Comparison of ENCODE assay signal across 23 cellular contexts in the genomic region with DNA sequence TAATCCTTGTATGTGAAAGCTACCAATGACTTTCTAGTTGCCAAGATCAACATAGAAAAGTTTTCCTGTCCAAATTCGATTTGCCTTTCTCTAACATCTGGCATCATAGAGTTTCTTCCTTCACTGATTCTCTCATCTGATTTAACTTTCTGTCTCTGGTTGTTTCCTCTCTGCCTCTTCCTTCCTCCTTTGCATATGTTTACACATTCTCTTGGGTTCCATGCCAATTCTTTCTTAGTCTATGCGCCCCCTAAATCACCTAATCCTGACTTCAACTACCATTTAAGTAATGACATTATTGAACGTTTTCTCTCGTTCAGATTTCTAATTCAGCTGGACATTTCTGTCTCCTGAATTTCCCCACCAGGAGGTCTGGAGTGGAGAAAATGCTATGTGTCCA.
DNase-seq lines count a peak whose midpoint lies in the region; ATAC-seq, FAIRE-seq and TF ChIP-seq lines count a peak whose summit lies in the region.
"Had no signal": no experiment of that assay in that cellular context is flagged by ENCODE, and none has a peak within 500 bp of the region (broad histone marks: within the 10 kb centered on the region; RNA-seq: fewer than 3 reads in every experiment).

No MANE protein-coding gene starts in this region.

- H2BK120ac ChIP-seq in H1 (replicated peaks; ENCODE audit: low read depth, low read length), result no peak overlapping the region

- H4K20me1 ChIP-seq in SK-N-SH (ENCODE audit: insufficient read depth) (no peaks in the 10 kb centered on the region), H1 (replicated peaks in 1 of 2; ENCODE audit: control insufficient read depth in 1 of 2, insufficient read depth in 2 of 2, low read length in 2 of 2) (no peaks in the 10 kb centered on the region)

- H3K14ac ChIP-seq in H1 (ENCODE audit: insufficient read length), result no peak overlapping the region

- FAIRE-seq in H1 (lab: Jason Lieb, UNC), result no peak
- FAIRE-seq: GM12891, H54 had no signal

- H2BK15ac ChIP-seq in H1 (ENCODE audit: low read length), result 0 out of 2 replicates have a peak overlapping the region, but pooled peaks have one; percentile 49

- H3K4ac ChIP-seq in H1 (replicated peaks; ENCODE audit: insufficient read length, low read depth, low read length), result no peak overlapping the region

- H2AFZ ChIP-seq in SK-N-SH (ENCODE audit: low read depth), result 0 out of 2 replicates have a peak overlapping the region, but pooled peaks have one; percentile 9
- no peak overlapping the region for H2AFZ ChIP-seq in H1 (ENCODE audit: low read length)

- no peak overlapping the region for H3K23ac ChIP-seq in H1 (ENCODE audit: insufficient read length)

- no peak overlapping the region for H3K27ac ChIP-seq in SK-N-SH (ENCODE audit: low read depth in 2 of 2, low read length in 1 of 2)
- H3K27ac ChIP-seq in H1 (ENCODE audit: low read depth, low read length), result no peak overlapping the region
- H3K27ac ChIP-seq: 22Rv1, C4-2B, SK-N-MC had no signal

- H2BK12ac ChIP-seq in H1 (ENCODE audit: low read depth, low read length), result no peak overlapping the region

- no peaks in the 10 kb centered on the region for H3F3A ChIP-seq in SK-N-SH (replicated peaks; ENCODE audit: insufficient read depth)

- H3K9ac ChIP-seq in SK-N-SH (no peak overlapping the region), H1 (replicated peaks in 1 of 4; ENCODE audit: extremely low read depth in 1 of 4, low read depth in 3 of 4, low read length in 3 of 4) (no peak overlapping the region)

- H2BK20ac ChIP-seq in H1 (ENCODE audit: low read length), result no peak overlapping the region

- TF ChIP-seq CTCF in SK-N-SH (IDR thresholded peaks at IDR 0.05), result no peak
- TF ChIP-seq CTCF in H1 (IDR thresholded peaks at IDR 0.05; ENCODE audit: control extremely low read depth in 1 of 3, insufficient read depth in 1 of 3, low read depth in 1 of 3, low read length in 3 of 3), result no peak

- H2AK5ac ChIP-seq in H1 (ENCODE audit: low read depth, low read length), result no peak overlapping the region

- POLR2A ChIA-PET in SK-N-SH (lab: Yijun Ruan, JAX), result no interaction called here
- POLR2A ChIA-PET in H1 (lab: Charles Lee; ENCODE audit: partially characterized antibody), result no interaction called here

- intact Hi-C loops in left colon (cut with DNase I, micrococcal nuclease), result loop anchor here in 1 of 2 donors (5.0 kb wide), 1 partner anchor 653 kb away; no protein-coding TSS in a partner anchor

- H3K4me3 ChIP-seq in SK-N-SH (ENCODE audit: low read depth in 2 of 2, low read length in 1 of 2) (no peak overlapping the region), H1 (ENCODE audit: extremely low read depth in 1 of 4, insufficient read depth in 2 of 4, low read depth in 3 of 4, low read length in 4 of 4) (no peak overlapping the region)
- H3K4me3 ChIP-seq: SK-N-MC had no signal

- 84% methylated on average over 4 of the region's 4 CpGs for WGBS in SK-N-SH (ENCODE audit: low lambda C conversion rate)
- 74% methylated on average over 4 of the region's 4 CpGs; no CpG with 5 or more reads in 1 of the 2 experiments for WGBS in H1 (ENCODE audit: extremely low coverage in 1 of 2, insufficient coverage in 1 of 2, insufficient read length in 1 of 2, insufficient replicate concordance in 2 of 2, low coverage in 1 of 2, low lambda C conversion rate in 2 of 2, missing lambda C conversion rate in 1 of 2), 2 experiments

- no peaks in the 10 kb centered on the region for H3K9me2 ChIP-seq in SK-N-SH

- no peak overlapping the region for H2BK5ac ChIP-seq in H1 (ENCODE audit: low read depth, low read length)

- H3K79me2 ChIP-seq in SK-N-SH (ENCODE audit: insufficient read depth), result no peaks in the 10 kb centered on the region
- H3K79me2 ChIP-seq in H1 (ENCODE audit: control insufficient read depth in 1 of 2, insufficient read depth in 2 of 2, low read length in 2 of 2), result no peaks in the 10 kb centered on the region

- no peak for TF ChIP-seq POLR2A in H1 (IDR thresholded peaks at IDR 0.05; ENCODE audit: control extremely low read depth in 1 of 2, low read depth in 2 of 2, low read length in 2 of 2)

- H3K4me1 ChIP-seq in SK-N-SH (ENCODE audit: control insufficient read depth in 1 of 2, insufficient read depth in 2 of 2, low read depth in 1 of 2, low read length in 1 of 2) (peaks cover 8 to 20% of the 10 kb centered on the region in 2 experiments), H1 (replicated peaks in 1 of 4; ENCODE audit: control insufficient read depth in 3 of 4, insufficient read depth in 4 of 4, low read length in 3 of 4) (peaks cover 0 to 5% (median 0%) of the 10 kb centered on the region in 4 experiments; a peak in 2 of 7 replicates)

- H3K18ac ChIP-seq in H1 (ENCODE audit: extremely low read depth, low read length), result no peak overlapping the region

- H3K27me3 ChIP-seq in SK-N-SH (ENCODE audit: insufficient read depth) (no peaks in the 10 kb centered on the region), H1 (replicated peaks in 1 of 4; ENCODE audit: control insufficient read depth in 3 of 4, extremely low read depth in 1 of 4, insufficient read depth in 3 of 4, low read length in 3 of 4) (no peaks in the 10 kb centered on the region)

- ATAC-seq in SK-N-SH treated with all-trans-retinoic acid at 6 μM for 48 hours (no peak), left colon (no peak), GM21526 (IDR thresholded peaks at IDR 0.05; ENCODE audit: low FRiP score, unreplicated experiment) (no peak)
- ATAC-seq: CD8-positive, alpha-beta T cell; Panc1 had no signal

- no peak overlapping the region for H3K56ac ChIP-seq in H1 (replicated peaks; ENCODE audit: insufficient read length, low read depth, low read length)

- no peaks in the 10 kb centered on the region for H3K36me3 ChIP-seq in SK-N-SH (replicated peaks in 1 of 2; ENCODE audit: control insufficient read depth in 1 of 2, insufficient read depth in 2 of 2, low read length in 1 of 2)
- no peaks in the 10 kb centered on the region; a peak in 1 of 8 replicates for H3K36me3 ChIP-seq in H1 (ENCODE audit: control insufficient read depth in 2 of 4, insufficient read depth in 4 of 4, low read length in 3 of 4)

- H3K9me3 ChIP-seq in SK-N-SH, result no peaks in the 10 kb centered on the region
- peaks cover 3 to 4% of the 10 kb centered on the region in 2 experiments; a peak in 1 of 4 replicates for H3K9me3 ChIP-seq in H1 (ENCODE audit: insufficient read depth in 2 of 2, low read depth in 1 of 2, low read length in 1 of 2)

- DNase-seq in SK-N-SH (no peak), NCI-H446 (lab: John Stamatoyannopoulos, UW) (peak; percentile 15 to 53), H1 (ENCODE audit: low read depth in 1 of 2, low spot score in 2 of 2) (no peak), RKO (ENCODE audit: low spot score) (no peak), left colon (no peak)
- DNase-seq: AML-193; CD8-positive, alpha-beta T cell; DMS79 treated with DMSO at 0.1 percent for 48 hours; GF-D8; IMR-90; KG1; MM.1S; NCI-H2029; NCI-H69; SHP77 treated with DMSO at 0.1 percent for 48 hours had no signal

- H4K5ac ChIP-seq in H1 (ENCODE audit: insufficient read length, low read depth, low read length), result no peak overlapping the region

- no peak overlapping the region for H4K91ac ChIP-seq in H1 (replicated peaks; ENCODE audit: insufficient read length, low read length)

- no peak overlapping the region for H3K4me2 ChIP-seq in SK-N-SH
- no peak overlapping the region for H3K4me2 ChIP-seq in H1 (ENCODE audit: insufficient read depth in 1 of 2, low read depth in 2 of 2, low read length in 2 of 2)

- CTCF ChIA-PET in SK-N-SH (lab: Yijun Ruan, JAX), result interaction anchor here (0.8 to 6.5 kb wide), 2 partner anchors 153 to 683 kb away, joined by 3 to 193 read pairs; no protein-coding TSS in a partner anchor
- CTCF ChIA-PET in H1 (lab: Charles Lee; ENCODE audit: partially characterized antibody), result interaction anchor here (1.8 to 4.0 kb wide), 3 partner anchors 33 to 650 kb away, joined by 9 to 39 read pairs (median 13); no protein-coding TSS in a partner anchor

- no peaks in the 10 kb centered on the region for H3K79me1 ChIP-seq in H1 (ENCODE audit: low read depth, low read length)

- TF ChIP-seq RAD21 in SK-N-SH (IDR thresholded peaks at IDR 0.05; ENCODE audit: low read length) (no peak), H1 (IDR thresholded peaks at IDR 0.05 in 1 of 2, conservative IDR thresholded peaks at IDR 0.05 in 1 of 2; ENCODE audit: low read depth in 2 of 2, low read length in 2 of 2) (no peak)

- TF ChIP-seq EP300 in SK-N-SH (IDR thresholded peaks at IDR 0.05; ENCODE audit: borderline replicate concordance in 1 of 2, low read depth in 1 of 2, low read length in 1 of 2) (no peak), H1 (IDR thresholded peaks at IDR 0.05; ENCODE audit: borderline replicate concordance in 1 of 2, low read depth in 2 of 2, low read length in 2 of 2) (no peak)

- no peak overlapping the region for H4K8ac ChIP-seq in H1 (ENCODE audit: extremely low read depth, insufficient read depth, low read length)

- no peaks in the 10 kb centered on the region for H3K23me2 ChIP-seq in H1 (ENCODE audit: low read depth, low read length)

TF ChIP-seq in SK-N-SH, 30 proteins besides CTCF, POLR2A, EP300 and RAD21 (continues in another document):
- TF ChIP-seq MXI1 (IDR thresholded peaks at IDR 0.05; ENCODE audit: low read depth, low read length), result no peak
- no peak for TF ChIP-seq FOSL2 (IDR thresholded peaks at IDR 0.05; ENCODE audit: borderline replicate concordance, low read depth)
- TF ChIP-seq TAF1 (IDR thresholded peaks at IDR 0.05; ENCODE audit: borderline replicate concordance, low read depth, low read length), result no peak
- no peak for TF ChIP-seq JUND (IDR thresholded peaks at IDR 0.05)
- no peak for TF ChIP-seq EZH2phosphoT487 (IDR thresholded peaks at IDR 0.05; ENCODE audit: borderline replicate concordance, low read depth)
- no peak for TF ChIP-seq RCOR1 (IDR thresholded peaks at IDR 0.05; ENCODE audit: low read length)

TF ChIP-seq in H1, 55 proteins besides CTCF, POLR2A, EP300 and RAD21 (continues in another document):
- TF ChIP-seq SIX5 (IDR thresholded peaks at IDR 0.05; ENCODE audit: low read depth, low read length) (no peak), EGR1 (IDR thresholded peaks at IDR 0.05; ENCODE audit: borderline replicate concordance, low read depth, low read length) (no peak), BCL11A (IDR thresholded peaks at IDR 0.05; ENCODE audit: low read depth in 2 of 2, low read length in 2 of 2) (no peak), CHD1 (IDR thresholded peaks at IDR 0.05; ENCODE audit: low read depth, low read length) (no peak), POLR2AphosphoS5 (IDR thresholded peaks at IDR 0.05; ENCODE audit: low read depth, low read length) (no peak), TCF12 (IDR thresholded peaks at IDR 0.05; ENCODE audit: low read depth, low read length) (no peak), NRF1 (IDR thresholded peaks at IDR 0.05; ENCODE audit: low read depth, low read length) (no peak), SRF (IDR thresholded peaks at IDR 0.05; ENCODE audit: low read depth, low read length) (no peak), SP1 (IDR thresholded peaks at IDR 0.05; ENCODE audit: low read depth, low read length) (no peak)
- TF ChIP-seq, protein P1, sequence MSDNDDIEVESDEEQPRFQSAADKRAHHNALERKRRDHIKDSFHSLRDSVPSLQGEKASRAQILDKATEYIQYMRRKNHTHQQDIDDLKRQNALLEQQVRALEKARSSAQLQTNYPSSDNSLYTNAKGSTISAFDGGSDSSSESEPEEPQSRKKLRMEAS (IDR thresholded peaks at IDR 0.05), result no peak

Comparison
In these comparisons a context has a peak if more than half of its experiments do, and no peak if none do; other contexts are left out.
1. DNase-seq: peak in NCI-H446 (2 of 2); none in SK-N-SH (single experiment), H1 (0 of 2), RKO (single experiment) and left colon (0 of 2).